ENCODE assay signal across 40 cellular contexts in genomic region chr11:3237119-3237518, GRCh38. TPM values are rescaled to one million over a fixed set of nuclear protein-coding genes. Genes with fewer than 3 reads are reported as not detected.
"Had no signal": no experiment of that assay in that cellular context is flagged by ENCODE, and none has a peak within 500 bp of the region (broad histone marks: within the 10 kb centered on the region; RNA-seq: fewer than 3 reads in every experiment).

No MANE protein-coding gene starts in this region.

- H3K4me3 ChIP-seq: MG63 had no signal

- H3K9me3 ChIP-seq: MG63 had no signal

- H3K27me3 ChIP-seq: MG63 had no signal

- DNase-seq: Karpas-422, Kasumi-1, MG63, MM.1S, MV-4-11, NCI-H1048, NCI-H1092, NCI-H1092 treated with DMSO at 0.1 percent for 48 hours, NCI-H1105, NCI-H1105 treated with DMSO at 0.1 percent for 48 hours, NCI-H1417, NCI-H1417 treated with DMSO at 0.1 percent for 48 hours, NCI-H1436, NCI-H1436 treated with DMSO at 0.1 percent for 48 hours, NCI-H146, NCI-H1694, NCI-H1694 treated with DMSO at 0.1 percent for 48 hours, NCI-H187, NCI-H187 treated with DMSO at 0.1 percent for 48 hours, NCI-H1930, NCI-H2029, NCI-H2029 treated with DMSO at 0.1 percent for 48 hours, NCI-H2081, NCI-H2081 treated with DMSO at 0.1 percent for 48 hours, NCI-H2107, NCI-H2171, NCI-H2171 treated with DMSO at 0.1 percent for 48 hours, NCI-H2227 treated with DMSO at 0.1 percent for 48 hours, NCI-H226, NCI-H345, NCI-H446, NCI-H446 treated with DMSO at 0.1 percent for 48 hours, NCI-H510A, NCI-H510A treated with DMSO at 0.1 percent for 48 hours, NCI-H524, NCI-H524 treated with DMSO at 0.1 percent for 48 hours had no signal

- H3K36me3 ChIP-seq: MG63 had no signal

RNA-seq across cellular contexts. Expression of gene MRGPRE, which starts 4.9 kb away (rescaled TPM):
- total RNA-seq: LHCN-M2, M059J, MCF 10A, NCI-H460 had no signal

RNA-seq across cellular contexts. Expression of gene MRGPRG, which starts 18.5 kb away (rescaled TPM):
- total RNA-seq: LHCN-M2, M059J, MCF 10A, NCI-H460 had no signal
